In genomic region chr22:20779813-20780148, GRCh38 we compare ENCODE assay signal across 21 cellular contexts. TPM values are rescaled to one million over a fixed set of nuclear protein-coding genes. Genes with fewer than 3 reads are reported as not detected.
DNase-seq lines count a peak whose midpoint lies in the region; ATAC-seq and TF ChIP-seq lines count a peak whose summit lies in the region.
"Had no signal": no experiment of that assay in that cellular context is flagged by ENCODE, and none has a peak within 500 bp of the region (broad histone marks: within the 10 kb centered on the region; RNA-seq: fewer than 3 reads in every experiment).

No MANE protein-coding gene starts in this region.

- no peaks in the 10 kb centered on the region for H3K9me2 ChIP-seq in GM23338 (ENCODE audit: insufficient read depth)

- no peak for TF ChIP-seq CTCF in GM23338 (conservative IDR thresholded peaks at IDR 0.05; ENCODE audit: low read depth in 2 of 2)
- no peak for TF ChIP-seq CTCF in epithelial cell of esophagus (IDR thresholded peaks at IDR 0.05; ENCODE audit: insufficient read depth, low read depth, low read length, missing control alignments)
- TF ChIP-seq CTCF in retinal pigment epithelial cell (conservative IDR thresholded peaks at IDR 0.05; ENCODE audit: low read depth, low read length), result no peak

- no peaks in the 10 kb centered on the region for H3K27me3 Mint-ChIP-seq in GM23338 (ENCODE audit: insufficient read depth, low read depth, poor library complexity)
- no peaks in the 10 kb centered on the region for H3K27me3 Mint-ChIP-seq in activated T-helper 17 cell treated with anti-CD3 and anti-CD28 coated beads, Interleukin-2, amount 50 U/mL, for 72 hours
- H3K27me3 Mint-ChIP-seq: stimulated activated naive CD8-positive, alpha-beta T cell treated with anti-CD3 and anti-CD28 coated beads, Interleukin-15, amount 100 ng/mL, for 72 hours had no signal

- H3K27me3 ChIP-seq in GM23338 (ENCODE audit: insufficient read depth), result no peaks in the 10 kb centered on the region
- H3K27me3 ChIP-seq: colonic mucosa, upper lobe of left lung had no signal

- peaks cover 15% of the 10 kb centered on the region for H3K4me1 ChIP-seq in GM23338 (ENCODE audit: insufficient read depth)
- H3K4me1 ChIP-seq: colonic mucosa, HAP-1 had no signal

- H3K4me1 Mint-ChIP-seq in GM23338, result peaks cover 35% of the 10 kb centered on the region
- peaks cover 14% of the 10 kb centered on the region for H3K4me1 Mint-ChIP-seq in activated T-helper 17 cell treated with anti-CD3 and anti-CD28 coated beads, Interleukin-2, amount 50 U/mL, for 72 hours

- H3K79me2 ChIP-seq in GM23338 (replicated peaks; ENCODE audit: insufficient read depth), result no peaks in the 10 kb centered on the region

- H3K36me3 Mint-ChIP-seq in GM23338 (ENCODE audit: low read depth), result no peaks in the 10 kb centered on the region; the same call in 1 of the 3 replicates
- H3K36me3 Mint-ChIP-seq in activated T-helper 17 cell treated with anti-CD3 and anti-CD28 coated beads, Interleukin-2, amount 50 U/mL, for 72 hours (ENCODE audit: low read depth), result peaks cover 64% of the 10 kb centered on the region

- no peak overlapping the region for H3K4me3 ChIP-seq in GM23338
- no peak overlapping the region for H3K4me3 ChIP-seq in epithelial cell of esophagus (ENCODE audit: low read length)
- no peak overlapping the region for H3K4me3 ChIP-seq in retinal pigment epithelial cell (ENCODE audit: low read length)
- H3K4me3 ChIP-seq: colonic mucosa, HAP-1, left ventricle myocardium inferior, upper lobe of left lung had no signal

- no peaks in the 10 kb centered on the region; the same call in none of the 2 replicates for H4K20me1 ChIP-seq in GM23338 (replicated peaks; ENCODE audit: insufficient read depth)

- H3K27ac ChIP-seq in GM23338 (ENCODE audit: low read depth), result no peak overlapping the region
- H3K27ac ChIP-seq: colonic mucosa, left ventricle myocardium inferior, upper lobe of left lung had no signal

- no peaks in the 10 kb centered on the region for H3K9me3 Mint-ChIP-seq in GM23338
- H3K9me3 Mint-ChIP-seq in activated T-helper 17 cell treated with anti-CD3 and anti-CD28 coated beads, Interleukin-2, amount 50 U/mL, for 72 hours, result no peaks in the 10 kb centered on the region
- H3K9me3 Mint-ChIP-seq: stimulated activated naive CD8-positive, alpha-beta T cell treated with anti-CD3 and anti-CD28 coated beads, Interleukin-15, amount 100 ng/mL, for 72 hours had no signal

- H3F3A ChIP-seq in GM23338 (replicated peaks; ENCODE audit: low read depth), result no peaks in the 10 kb centered on the region

- H3K4me3 Mint-ChIP-seq in GM23338, result no peak overlapping the region
- H3K4me3 Mint-ChIP-seq in activated T-helper 17 cell treated with anti-CD3 and anti-CD28 coated beads, Interleukin-2, amount 50 U/mL, for 72 hours, result no peak overlapping the region
- H3K4me3 Mint-ChIP-seq: stimulated activated naive CD8-positive, alpha-beta T cell treated with anti-CD3 and anti-CD28 coated beads, Interleukin-15, amount 100 ng/mL, for 72 hours had no signal

- no peak overlapping the region for H3K27ac Mint-ChIP-seq in GM23338
- H3K27ac Mint-ChIP-seq in activated T-helper 17 cell treated with anti-CD3 and anti-CD28 coated beads, Interleukin-2, amount 50 U/mL, for 72 hours, result peak overlapping the region; percentile 63

- ATAC-seq in GM23338 (no peak), GM21723 (IDR thresholded peaks at IDR 0.05; ENCODE audit: unreplicated experiment) (no peak)
- no peak for ATAC-seq in activated T-helper 17 cell treated with anti-CD3 and anti-CD28 coated beads, Interleukin-2, amount 50 U/mL, for 72 hours (replicated peaks)
- ATAC-seq: stimulated activated naive CD8-positive, alpha-beta T cell treated with anti-CD3 and anti-CD28 coated beads, Interleukin-15, amount 100 ng/mL, for 72 hours had no signal

- no peak overlapping the region for H2AFZ ChIP-seq in GM23338

- DNase-seq in GM23338 (ENCODE audit: low spot score), result no peak
- DNase-seq in epithelial cell of esophagus (ENCODE audit: low read depth), result peak; percentile 37
- DNase-seq in retinal pigment epithelial cell (ENCODE audit: low read depth), result peak; percentile 25
- no peak for DNase-seq in NOMO-1 treated with DMSO at 0.1 percent for 48 hours (lab: John Stamatoyannopoulos, UW; ENCODE audit: unreplicated experiment)
- no peak for DNase-seq in T-helper 9 cell
- DNase-seq: activated CD4-positive, CD25-positive, alpha-beta regulatory T cell treated with anti-CD3 and anti-CD28 coated beads, Interleukin-2, amount 50 U/mL, for 72 hours; activated effector memory CD4-positive, alpha-beta T cell treated with anti-CD3 and anti-CD28 coated beads, Interleukin-2, amount 50 U/mL, for 16 hours; amniotic stem cell; colonic mucosa; DND-41; glutamatergic neuron; left ventricle myocardium inferior; NCI-H1417 treated with DMSO at 0.1 percent for 48 hours; NCI-H82; occipital lobe; stimulated activated CD4-positive, alpha-beta T cell treated with anti-CD3 and anti-CD28 coated beads, Interleukin-2, amount 100 ng/mL, for 24 hours; stimulated activated naive CD8-positive, alpha-beta T cell treated with anti-CD3 and anti-CD28 coated beads, Interleukin-15, amount 100 ng/mL, for 72 hours; upper lobe of left lung had no signal

- 0 out of 2 replicates have a peak overlapping the region, but pooled peaks have one; percentile 32 for H3K4me2 ChIP-seq in GM23338

- H3K36me3 ChIP-seq in GM23338 (ENCODE audit: insufficient read depth), result no peaks in the 10 kb centered on the region
- H3K36me3 ChIP-seq: colonic mucosa, HAP-1 had no signal

TF ChIP-seq in GM23338, 12 proteins besides CTCF, POLR2A, EP300 and RAD21 (continues in another document):
- TF ChIP-seq POLR2AphosphoS5 (IDR thresholded peaks at IDR 0.05; ENCODE audit: low read depth) (no peak), JUNB (IDR thresholded peaks at IDR 0.05; ENCODE audit: unreplicated experiment) (no peak), ZNF462 (CRISPR knock-in tag; IDR thresholded peaks at IDR 0.05) (no peak), EZH2 (IDR thresholded peaks at IDR 0.05; ENCODE audit: low read depth, unreplicated experiment) (no peak), NANOG (IDR thresholded peaks at IDR 0.05; ENCODE audit: borderline replicate concordance) (no peak)

RNA-seq across cellular contexts. Expression of gene SERPIND1, which starts 5.9 kb away (rescaled TPM):
- not detected in 2 replicates for total RNA-seq in GM23338 (2014; rRNA removed; shearing (Covaris generic))
- not detected in 2 replicates for polyA plus RNA-seq in GM23338 (2016; fragmentation: Nextera tagmentation; extraction: Ambion mirVana)
- under 1 TPM in 1 of 2 donors, not detected in 1; 0.11 TPM for total RNA-seq in activated T-helper 17 cell treated with anti-CD3 and anti-CD28 coated beads, Interleukin-2, amount 50 U/mL, for 72 hours

Comparison
In these comparisons a context has a peak if more than half of its experiments do, and no peak if none do; other contexts are left out.
1. DNase-seq: peak in epithelial cell of esophagus (single experiment) and retinal pigment epithelial cell (single experiment); none in GM23338 (single experiment), NOMO-1 treated with DMSO at 0.1 percent for 48 hours (single experiment) and T-helper 9 cell (single experiment).